Comparison of ENCODE assay signal across 35 cellular contexts in the genomic region with DNA sequence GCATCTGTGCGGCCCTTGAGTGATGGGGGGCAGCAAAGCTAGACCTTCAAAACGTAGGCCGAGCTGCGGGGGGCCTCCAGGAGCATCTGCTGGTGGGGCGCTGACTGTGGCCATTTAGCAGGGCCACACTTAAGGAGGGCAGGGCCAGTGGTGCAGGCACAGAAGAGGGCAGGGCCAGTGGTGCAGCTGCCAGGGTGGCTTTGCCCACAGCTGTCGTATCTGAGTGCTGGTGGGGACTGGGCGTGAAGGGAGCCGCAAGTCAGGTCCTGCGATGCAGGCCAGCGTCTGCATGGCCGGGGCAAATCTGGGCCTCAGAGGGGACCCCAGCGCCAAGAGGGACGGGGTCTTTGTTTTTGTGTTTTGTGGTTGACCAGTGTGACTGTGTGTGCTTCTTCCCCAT. TPM values are rescaled to one million over a fixed set of nuclear protein-coding genes. Genes with fewer than 3 reads are reported as not detected.
"Had no signal": no experiment of that assay in that cellular context is flagged by ENCODE, and none has a peak within 500 bp of the region (broad histone marks: within the 10 kb centered on the region; RNA-seq: fewer than 3 reads in every experiment).

No MANE protein-coding gene starts in this region.

- H3K27me3 ChIP-seq: brain microvascular endothelial cell, esophagus muscularis mucosa, foreskin keratinocyte, heart left ventricle, pancreas, sigmoid colon, stomach, suprapubic skin, tibial nerve had no signal

- H3K27me3 Mint-ChIP-seq: activated naive CD4-positive, alpha-beta T cell treated with anti-CD3 and anti-CD28 coated beads, Interleukin-2, amount 10 ng/mL, durations not matched to agents 7 days and 5 days; activated naive CD8-positive, alpha-beta T cell treated with anti-CD3 and anti-CD28 coated beads, Interleukin-2, amount 10 ng/mL, durations not matched to agents 7 days and 5 days; activated T-cell treated with anti-CD3 and anti-CD28 coated beads, Interleukin-2, amount 50 U/mL, for 24 hours; naive B cell; stimulated activated memory B cell treated with anti-CD40 and anti-IgM and Interleukin-4, amounts not matched to agents 10 μg/mL and 1 μg/mL and 100 μg/mL, for 72 hours had no signal

- H3K36me3 ChIP-seq: brain microvascular endothelial cell, lower lobe of right lung, pancreas, prostate gland, suprapubic skin had no signal

- DNase-seq: activated CD4-positive, alpha-beta T cell treated with anti-CD3 and anti-CD28 coated beads for 48 hours; activated CD4-positive, alpha-beta T cell treated with anti-CD3 and anti-CD28 coated beads, Interleukin-2, amount 50 U/mL, for 48 hours; activated CD8-positive, alpha-beta memory T cell treated with anti-CD3 and anti-CD28 coated beads, Interleukin-2, amount 50 U/mL, for 48 hours; activated gamma-delta T cell; activated naive CD4-positive, alpha-beta T cell treated with anti-CD3 and anti-CD28 coated beads, Interleukin-2, amount 10 ng/mL, durations not matched to agents 7 days and 5 days; activated naive CD8-positive, alpha-beta T cell treated with anti-CD3 and anti-CD28 coated beads, Interleukin-2, amount 10 ng/mL, durations not matched to agents 7 days and 5 days; activated T-cell treated with anti-CD3 and anti-CD28 coated beads, Interleukin-2, amount 50 U/mL, for 24 hours; brain microvascular endothelial cell; endodermal cell; foreskin keratinocyte; immature natural killer cell; kidney; lower lobe of right lung; naive B cell; retina; sigmoid colon; stimulated activated CD4-positive, alpha-beta T cell treated with anti-CD3 and anti-CD28 coated beads, Interleukin-1b, Interleukin-23, amount 100 ng/mL, for 48 hours; stimulated activated CD4-positive, alpha-beta T cell treated with anti-CD3 and anti-CD28 coated beads, Interleukin-4, amount 100 ng/mL, for 4 hours; stimulated activated CD8-positive, alpha-beta memory T cell treated with anti-CD3 and anti-CD28 coated beads, Interleukin-4, amount 100 ng/mL, for 48 hours; stomach; T1000; WERI-Rb-1 had no signal

- H3K4me3 ChIP-seq: esophagus muscularis mucosa, heart left ventricle, lower lobe of right lung, pancreas, prostate gland, sigmoid colon, smooth muscle cell, stomach, suprapubic skin, tibial nerve had no signal

- H3K4me3 Mint-ChIP-seq: activated naive CD4-positive, alpha-beta T cell treated with anti-CD3 and anti-CD28 coated beads, Interleukin-2, amount 10 ng/mL, durations not matched to agents 7 days and 5 days; activated naive CD8-positive, alpha-beta T cell treated with anti-CD3 and anti-CD28 coated beads, Interleukin-2, amount 10 ng/mL, durations not matched to agents 7 days and 5 days; activated T-cell treated with anti-CD3 and anti-CD28 coated beads, Interleukin-2, amount 50 U/mL, for 24 hours; endodermal cell; immature natural killer cell; naive B cell; stimulated activated memory B cell treated with anti-CD40 and anti-IgM and Interleukin-4, amounts not matched to agents 10 μg/mL and 1 μg/mL and 100 μg/mL, for 72 hours; T-helper 1 cell treated with Interleukin-12 subunit alpha and Interleukin-12 subunit beta and Interleukin-4 antibody, amounts not matched to agents 30 μg/mL and 1 μg/mL, for 36 hours had no signal

- H3K4me2 ChIP-seq: smooth muscle cell had no signal

- H3K27ac ChIP-seq: brain microvascular endothelial cell, esophagus muscularis mucosa, foreskin keratinocyte, heart left ventricle, lower lobe of right lung, pancreas, prostate gland, sigmoid colon, stomach, suprapubic skin, tibial nerve, WERI-Rb-1 had no signal

- H3K9me3 ChIP-seq: esophagus muscularis mucosa, heart left ventricle, lower lobe of right lung, pancreas, prostate gland, sigmoid colon, stomach, suprapubic skin, tibial nerve had no signal

- H3K4me1 Mint-ChIP-seq: activated naive CD4-positive, alpha-beta T cell treated with anti-CD3 and anti-CD28 coated beads, Interleukin-2, amount 10 ng/mL, durations not matched to agents 7 days and 5 days; activated naive CD8-positive, alpha-beta T cell treated with anti-CD3 and anti-CD28 coated beads, Interleukin-2, amount 10 ng/mL, durations not matched to agents 7 days and 5 days; endodermal cell; immature natural killer cell; naive B cell; stimulated activated memory B cell treated with anti-CD40 and anti-IgM and Interleukin-4, amounts not matched to agents 10 μg/mL and 1 μg/mL and 100 μg/mL, for 72 hours had no signal

- H3K27ac Mint-ChIP-seq: activated naive CD4-positive, alpha-beta T cell treated with anti-CD3 and anti-CD28 coated beads, Interleukin-2, amount 10 ng/mL, durations not matched to agents 7 days and 5 days; activated naive CD8-positive, alpha-beta T cell treated with anti-CD3 and anti-CD28 coated beads, Interleukin-2, amount 10 ng/mL, durations not matched to agents 7 days and 5 days; activated T-cell treated with anti-CD3 and anti-CD28 coated beads, Interleukin-2, amount 50 U/mL, for 24 hours; endodermal cell; stimulated activated memory B cell treated with anti-CD40 and anti-IgM and Interleukin-4, amounts not matched to agents 10 μg/mL and 1 μg/mL and 100 μg/mL, for 72 hours; T-helper 1 cell treated with Interleukin-12 subunit alpha and Interleukin-12 subunit beta and Interleukin-4 antibody, amounts not matched to agents 30 μg/mL and 1 μg/mL, for 36 hours had no signal

- ATAC-seq: activated CD4-positive, CD25-positive, alpha-beta regulatory T cell treated with anti-CD3 and anti-CD28 coated beads, Interleukin-2, amount 50 U/mL, for 24 hours; foreskin keratinocyte; heart left ventricle; left lobe of liver; lower lobe of right lung; pancreas; stimulated activated memory B cell treated with anti-CD40 and anti-IgM and Interleukin-4, amounts not matched to agents 10 μg/mL and 1 μg/mL and 100 μg/mL, for 72 hours had no signal

- H3K36me3 Mint-ChIP-seq: activated naive CD4-positive, alpha-beta T cell treated with anti-CD3 and anti-CD28 coated beads, Interleukin-2, amount 10 ng/mL, durations not matched to agents 7 days and 5 days; naive B cell had no signal

- H3K4me1 ChIP-seq: foreskin keratinocyte, heart left ventricle, pancreas, prostate gland, sigmoid colon, stomach, suprapubic skin had no signal

RNA-seq across cellular contexts. Expression of a gene that starts 37.5 kb away (rescaled TPM):
- total RNA-seq: chondrocyte had no signal
- polyA plus RNA-seq: neural cell had no signal
